12 cellular contexts compared by ENCODE assay signal in genomic region chr2:29293830-29294438, GRCh38.
DNase-seq lines count a peak whose midpoint lies in the region; ATAC-seq lines count a peak whose summit lies in the region.
"Had no signal": no experiment of that assay in that cellular context is flagged by ENCODE, and none has a peak within 500 bp of the region (broad histone marks: within the 10 kb centered on the region; RNA-seq: fewer than 3 reads in every experiment).

No MANE protein-coding gene starts in this region.

- H3K27ac Mint-ChIP-seq in activated CD4-positive, alpha-beta memory T cell treated with anti-CD3 and anti-CD28 coated beads, Interleukin-2, amount 10 ng/mL, durations not matched to agents 7 days and 5 days = no peak overlapping the region

- POLR2A ChIA-PET in activated CD4-positive, alpha-beta memory T cell treated with anti-CD3 and anti-CD28 coated beads, Interleukin-2, amount 10 ng/mL, durations not matched to agents 7 days and 5 days (lab: Charles Lee) = no interaction called here

- DNase-seq in AG20443 (ENCODE audit: low spot score) (peak; percentile 61), HK-2 (ENCODE audit: unreplicated experiment) (peak; percentile 24), iPS-NIHi11 (ENCODE audit: low spot score) (peak; percentile 83), occipital lobe (lab: John Stamatoyannopoulos, UW) (no peak), NCI-H2171 (lab: John Stamatoyannopoulos, UW) (no peak)
- DNase-seq in activated CD4-positive, alpha-beta memory T cell treated with anti-CD3 and anti-CD28 coated beads, Interleukin-2, amount 10 ng/mL, durations not matched to agents 7 days and 5 days = peak; percentile 39
- DNase-seq: activated naive CD4-positive, alpha-beta T cell treated with Interleukin-2 at 50 U/mL for 16 hours; DMS79; heart left ventricle; sigmoid colon had no signal

- no peak overlapping the region for H3K4me3 Mint-ChIP-seq in activated CD4-positive, alpha-beta memory T cell treated with anti-CD3 and anti-CD28 coated beads, Interleukin-2, amount 10 ng/mL, durations not matched to agents 7 days and 5 days

- H3K9me3 Mint-ChIP-seq in activated CD4-positive, alpha-beta memory T cell treated with anti-CD3 and anti-CD28 coated beads, Interleukin-2, amount 10 ng/mL, durations not matched to agents 7 days and 5 days = no peaks in the 10 kb centered on the region

- CTCF ChIA-PET in activated CD4-positive, alpha-beta memory T cell treated with anti-CD3 and anti-CD28 coated beads, Interleukin-2, amount 10 ng/mL, durations not matched to agents 7 days and 5 days (lab: Charles Lee) = interaction anchor here (2.6 kb wide), 1 partner anchor 15 kb away, joined by 13 read pairs; no protein-coding TSS in a partner anchor

- H3K4me1 Mint-ChIP-seq in activated CD4-positive, alpha-beta memory T cell treated with anti-CD3 and anti-CD28 coated beads, Interleukin-2, amount 10 ng/mL, durations not matched to agents 7 days and 5 days = no peaks in the 10 kb centered on the region

- ATAC-seq in HG03469 (IDR thresholded peaks at IDR 0.05; ENCODE audit: unreplicated experiment) = no peak
- ATAC-seq in GM21526 (IDR thresholded peaks at IDR 0.05; ENCODE audit: low FRiP score, unreplicated experiment) = no peak

- peaks cover 35% of the 10 kb centered on the region for H3K27me3 Mint-ChIP-seq in activated CD4-positive, alpha-beta memory T cell treated with anti-CD3 and anti-CD28 coated beads, Interleukin-2, amount 10 ng/mL, durations not matched to agents 7 days and 5 days

- H3K36me3 Mint-ChIP-seq in activated CD4-positive, alpha-beta memory T cell treated with anti-CD3 and anti-CD28 coated beads, Interleukin-2, amount 10 ng/mL, durations not matched to agents 7 days and 5 days (ENCODE audit: low read depth) = no peaks in the 10 kb centered on the region

Comparison
In these comparisons a context has a peak if more than half of its experiments do, and no peak if none do; other contexts are left out.
1. DNase-seq: peak in AG20443 (single experiment), HK-2 (single experiment), activated CD4-positive, alpha-beta memory T cell treated with anti-CD3 and anti-CD28 coated beads, Interleukin-2, amount 10 ng/mL, durations not matched to agents 7 days and 5 days (single experiment) and iPS-NIHi11 (single experiment); none in occipital lobe (single experiment) and NCI-H2171 (single experiment).